ENCODE assay signal across 8 cellular contexts in the genomic region with DNA sequence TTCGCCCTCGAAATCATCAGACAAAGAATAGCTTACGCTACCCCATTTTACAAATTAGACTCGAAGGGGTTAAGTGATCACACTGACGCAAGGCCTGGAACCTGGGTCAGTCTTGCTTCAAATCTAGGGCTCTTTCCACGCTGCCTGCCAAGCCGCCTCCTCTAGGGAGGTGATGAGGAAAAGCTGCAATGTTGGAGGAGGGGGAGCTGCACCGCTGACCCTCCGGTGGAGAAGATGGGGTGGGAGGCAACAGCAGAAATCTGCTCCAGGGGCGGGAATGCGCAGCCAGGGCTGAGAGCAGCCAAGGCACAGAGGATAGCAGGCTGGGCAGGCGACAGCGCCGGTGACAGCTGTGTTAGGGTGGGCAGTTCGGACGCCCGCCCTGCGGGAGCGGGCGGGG. TPM values are rescaled to one million over a fixed set of nuclear protein-coding genes. Genes with fewer than 3 reads are reported as not detected.
DNase-seq lines count a peak whose midpoint lies in the region; ATAC-seq and TF ChIP-seq lines count a peak whose summit lies in the region.

No MANE protein-coding gene starts in this region.

- peak overlapping the region; percentile 63 to 83 for H3K4me3 ChIP-seq in body of pancreas
- peak overlapping the region; percentile 79 for H3K4me3 ChIP-seq in thymus (ENCODE audit: low read length)

- ATAC-seq in body of pancreas (no peak), left lobe of liver (peak; percentile 20)

- H3K9me3 Mint-ChIP-seq in T-helper 1 cell treated with Interleukin-12 subunit alpha and Interleukin-12 subunit beta and Interleukin-4 antibody, amounts not matched to agents 30 μg/mL and 1 μg/mL, for 36 hours = no peaks in the 10 kb centered on the region

- intact Hi-C loops in body of pancreas (cut with DNase I) = loop anchor here (5.0 kb wide), 1 partner anchor 54 kb away; no protein-coding TSS in a partner anchor

- H3K4me3 Mint-ChIP-seq in T-helper 1 cell treated with Interleukin-12 subunit alpha and Interleukin-12 subunit beta and Interleukin-4 antibody, amounts not matched to agents 30 μg/mL and 1 μg/mL, for 36 hours = peak overlapping the region; percentile 99

- peaks cover 19% of the 10 kb centered on the region for H3K36me3 Mint-ChIP-seq in T-helper 1 cell treated with Interleukin-12 subunit alpha and Interleukin-12 subunit beta and Interleukin-4 antibody, amounts not matched to agents 30 μg/mL and 1 μg/mL, for 36 hours (ENCODE audit: low read depth)

- H3K27ac ChIP-seq in body of pancreas (peak overlapping the region; percentile 98 to 100 (median 99)), thymus (ENCODE audit: low read depth) (peak overlapping the region; percentile 39)

- H3K27me3 Mint-ChIP-seq in T-helper 1 cell treated with Interleukin-12 subunit alpha and Interleukin-12 subunit beta and Interleukin-4 antibody, amounts not matched to agents 30 μg/mL and 1 μg/mL, for 36 hours (ENCODE audit: low read depth) = peaks cover 5% of the 10 kb centered on the region

- TF ChIP-seq POLR2A in body of pancreas (IDR thresholded peaks at IDR 0.05) = no peak

- DNase-seq in T-helper 1 cell (no peak), body of pancreas (peak in 3 of 4 donors; percentile 52 to 64 (median 54)), left lobe of liver (ENCODE audit: low spot score) (peak; percentile 73), GM10266 (ENCODE audit: extremely low spot score) (no peak), OCI-M1 (lab: John Stamatoyannopoulos, UW) (no peak), NCI-H2171 treated with DMSO at 0.1 percent for 48 hours (lab: John Stamatoyannopoulos, UW) (no peak)

- H3K4me1 ChIP-seq in body of pancreas = peaks cover 49% of the 10 kb centered on the region
- peaks cover 10% of the 10 kb centered on the region for H3K4me1 ChIP-seq in thymus (ENCODE audit: control insufficient read depth, insufficient read depth, low read length)

- no peaks in the 10 kb centered on the region for H3K27me3 ChIP-seq in body of pancreas
- H3K27me3 ChIP-seq in thymus (ENCODE audit: control insufficient read depth, insufficient read depth) = no peaks in the 10 kb centered on the region

- H3K27ac Mint-ChIP-seq in T-helper 1 cell treated with Interleukin-12 subunit alpha and Interleukin-12 subunit beta and Interleukin-4 antibody, amounts not matched to agents 30 μg/mL and 1 μg/mL, for 36 hours = peak overlapping the region; percentile 100

- WGBS in body of pancreas, 2 donors = 0 to 2% methylated on average over 11 to 19 of the region's 20 CpGs
- 3% methylated on average over 20 of the region's 20 CpGs for WGBS in thymus

- TF ChIP-seq CTCF in body of pancreas (IDR thresholded peaks at IDR 0.05) (no peak), GM10266 (IDR thresholded peaks at IDR 0.05; ENCODE audit: control insufficient read depth, insufficient read depth, low read depth, missing control alignments) (no peak)

- H3K36me3 ChIP-seq in body of pancreas (replicated peaks in 1 of 2; ENCODE audit: insufficient read depth in 1 of 2, low read depth in 2 of 2) = peaks cover 21 to 31% of the 10 kb centered on the region in 2 donors
- peaks cover 39% of the 10 kb centered on the region for H3K36me3 ChIP-seq in thymus (ENCODE audit: control insufficient read depth, insufficient read depth)

- no peaks in the 10 kb centered on the region for H3K9me3 ChIP-seq in body of pancreas
- no peaks in the 10 kb centered on the region for H3K9me3 ChIP-seq in thymus (ENCODE audit: control insufficient read depth)

- H3K4me1 Mint-ChIP-seq in T-helper 1 cell treated with Interleukin-12 subunit alpha and Interleukin-12 subunit beta and Interleukin-4 antibody, amounts not matched to agents 30 μg/mL and 1 μg/mL, for 36 hours (ENCODE audit: low read depth) = peaks cover 28% of the 10 kb centered on the region

RNA-seq across cellular contexts. Expression of gene SYVN1, which starts 0.6 kb away (rescaled TPM):
- total RNA-seq in body of pancreas = 10 to 100 TPM; 41.0 to 97.2 TPM
- 110 TPM for total RNA-seq in left lobe of liver
- 22.7 TPM for polyA plus RNA-seq in thymus

RNA-seq across cellular contexts. Expression of gene MRPL49, which starts 11.6 kb away (rescaled TPM):
- total RNA-seq in body of pancreas = 10 to 100 TPM; 34.2 to 35.6 TPM
- 31.3 TPM for total RNA-seq in left lobe of liver
- polyA plus RNA-seq in thymus = 36.2 TPM

RNA-seq across cellular contexts. Expression of gene FAU, which starts 11.8 kb away (rescaled TPM):
- total RNA-seq in body of pancreas (1,000 to 10,000 TPM; 1,320 to 1,355 TPM), left lobe of liver (430 TPM)
- 1,132 TPM for polyA plus RNA-seq in thymus

RNA-seq across cellular contexts. Expression of gene ZNHIT2, which starts 16.2 kb away (rescaled TPM):
- total RNA-seq in body of pancreas (10 to 100 TPM; 18.7 to 33.9 TPM), left lobe of liver (8.8 TPM)
- polyA plus RNA-seq in thymus = 16.5 TPM

RNA-seq across cellular contexts. Expression of gene TM7SF2, which starts 22.1 kb away (rescaled TPM):
- total RNA-seq in body of pancreas (10 to 100 TPM; 25.4 to 85.6 TPM), left lobe of liver (97.6 TPM)
- polyA plus RNA-seq in thymus = 35.8 TPM

Comparison
In these comparisons a context has a peak if more than half of its experiments do, and no peak if none do; other contexts are left out.
1. DNase-seq: peak in body of pancreas (3 of 4) and left lobe of liver (single experiment); none in T-helper 1 cell (0 of 5), GM10266 (single experiment), OCI-M1 (single experiment) and NCI-H2171 treated with DMSO at 0.1 percent for 48 hours (single experiment).